Comparison of ENCODE assay signal across 27 cellular contexts in genomic region chr3:128997486-128997885, GRCh38. TPM values are rescaled to one million over a fixed set of nuclear protein-coding genes. Genes with fewer than 3 reads are reported as not detected.
"Had no signal": no experiment of that assay in that cellular context is flagged by ENCODE, and none has a peak within 500 bp of the region (broad histone marks: within the 10 kb centered on the region; RNA-seq: fewer than 3 reads in every experiment).

No MANE protein-coding gene starts in this region.

- H3K4me3 Mint-ChIP-seq: dendritic cell treated with granulocyte-macrophage colony-stimulating factor and Interleukin-4, amounts not matched to agents 40 ng/mL and 50 ng/mL, for 4 days; mesothelial cell of epicardium; natural killer cell treated with Interleukin-12 subunit alpha and Interleukin-12 subunit beta and Interleukin-15 and Interleukin-18, amount 100 ng/mL, for 72 hours; stimulated activated naive B cell treated with anti-CD40 and anti-IgM and Interleukin-4, amounts not matched to agents 10 μg/mL and 1 μg/mL and 100 μg/mL, for 72 hours; stimulated activated naive CD8-positive, alpha-beta T cell treated with anti-CD3 and anti-CD28 coated beads, Interleukin-15, Interleukin-2, amounts not matched to agents 100 ng/mL and 50 ng/mL, for 24 hours had no signal

- DNase-seq: effector CD8-positive, alpha-beta T cell; erythroblast; esophagus squamous epithelium; glutamatergic neuron; heart right ventricle; hippocampal formation; left cardiac atrium; left lung; mesenchymal stem cell; mucosa of descending colon; naive B cell; nucleus accumbens; psoas muscle; right cardiac atrium; sigmoid colon; spleen; stimulated activated naive B cell treated with anti-CD40 and anti-IgM and Interleukin-4, amounts not matched to agents 10 μg/mL and 1 μg/mL and 100 μg/mL, for 72 hours; transverse colon; upper lobe of right lung had no signal

- H3K27ac ChIP-seq: esophagus squamous epithelium, heart right ventricle, left lung, psoas muscle, sigmoid colon, spleen, transverse colon, upper lobe of right lung, uterus had no signal

- H3K27me3 ChIP-seq: uterus had no signal

- H3K4me3 ChIP-seq: esophagus squamous epithelium, heart right ventricle, left lung, mucosa of descending colon, psoas muscle, sigmoid colon, spleen, transverse colon, upper lobe of right lung, uterus had no signal

- H3K4me1 ChIP-seq: uterus had no signal

- ATAC-seq: heart right ventricle; left cardiac atrium; left lung; mucosa of descending colon; natural killer cell treated with Interleukin-12 subunit alpha and Interleukin-12 subunit beta and Interleukin-15 and Interleukin-18, amount 100 ng/mL, for 72 hours; psoas muscle; right cardiac atrium; upper lobe of right lung had no signal

- H3K36me3 Mint-ChIP-seq: mesothelial cell of epicardium; naive B cell; natural killer cell treated with Interleukin-12 subunit alpha and Interleukin-12 subunit beta and Interleukin-15 and Interleukin-18, amount 100 ng/mL, for 72 hours had no signal

- H3K9me3 Mint-ChIP-seq: dendritic cell treated with granulocyte-macrophage colony-stimulating factor and Interleukin-4, amounts not matched to agents 40 ng/mL and 50 ng/mL, for 4 days; naive B cell; natural killer cell treated with Interleukin-12 subunit alpha and Interleukin-12 subunit beta and Interleukin-15 and Interleukin-18, amount 100 ng/mL, for 72 hours; stimulated activated naive B cell treated with anti-CD40 and anti-IgM and Interleukin-4, amounts not matched to agents 10 μg/mL and 1 μg/mL and 100 μg/mL, for 72 hours; stimulated activated naive CD8-positive, alpha-beta T cell treated with anti-CD3 and anti-CD28 coated beads, Interleukin-15, Interleukin-2, amounts not matched to agents 100 ng/mL and 50 ng/mL, for 24 hours had no signal

- H3K9me3 ChIP-seq: esophagus squamous epithelium, heart right ventricle, left lung, mucosa of descending colon, psoas muscle, sigmoid colon, spleen, transverse colon, upper lobe of right lung, uterus had no signal

- H3K36me3 ChIP-seq: esophagus squamous epithelium, heart right ventricle, left lung, sigmoid colon, spleen, transverse colon, upper lobe of right lung, uterus had no signal

- H3K27ac Mint-ChIP-seq: dendritic cell treated with granulocyte-macrophage colony-stimulating factor and Interleukin-4, amounts not matched to agents 40 ng/mL and 50 ng/mL, for 4 days; mesothelial cell of epicardium; natural killer cell treated with Interleukin-12 subunit alpha and Interleukin-12 subunit beta and Interleukin-15 and Interleukin-18, amount 100 ng/mL, for 72 hours; stimulated activated naive CD8-positive, alpha-beta T cell treated with anti-CD3 and anti-CD28 coated beads, Interleukin-15, Interleukin-2, amounts not matched to agents 100 ng/mL and 50 ng/mL, for 24 hours had no signal

RNA-seq across cellular contexts. Expression of gene CFAP92, which starts 3.6 kb away (rescaled TPM):
- total RNA-seq: osteocyte had no signal

RNA-seq across cellular contexts. Expression of gene EFCC1, which starts 3.6 kb away (rescaled TPM):
- total RNA-seq: kidney epithelial cell, osteocyte, renal cortical epithelial cell had no signal
